22 cellular contexts compared by ENCODE assay signal in the genomic region with DNA sequence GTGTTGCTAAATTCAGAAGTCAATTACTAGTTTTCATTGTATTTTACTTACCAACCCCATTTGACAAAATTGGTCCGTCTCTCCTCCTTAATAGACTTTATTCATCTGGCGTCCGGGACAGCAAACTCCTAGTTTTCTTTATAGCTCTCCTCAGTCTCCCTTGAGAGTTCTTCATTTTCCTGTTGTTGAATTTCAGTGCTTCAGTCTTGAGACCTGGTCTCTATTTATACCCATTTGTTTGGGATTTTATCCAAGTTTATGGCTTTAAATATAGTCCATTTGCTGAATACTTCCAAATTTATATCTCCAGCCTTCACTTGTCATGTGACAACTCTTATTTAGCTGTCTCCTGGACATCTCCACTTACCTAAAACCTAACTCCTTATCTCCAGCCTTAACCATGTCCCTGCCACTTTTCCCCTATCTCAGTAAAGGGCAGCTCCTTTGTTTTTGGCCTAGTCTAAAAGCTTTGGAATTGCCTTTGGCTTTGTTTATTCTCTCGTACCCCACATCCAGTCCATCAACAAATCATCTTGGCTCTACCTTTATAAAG.
"Had no signal": no experiment of that assay in that cellular context is flagged by ENCODE, and none has a peak within 500 bp of the region (broad histone marks: within the 10 kb centered on the region; RNA-seq: fewer than 3 reads in every experiment).

No MANE protein-coding gene starts in this region.

- H3K9me3 ChIP-seq: left lung, right lobe of liver, upper lobe of right lung had no signal

- H3K36me3 Mint-ChIP-seq: activated naive CD4-positive, alpha-beta T cell treated with anti-CD3 and anti-CD28 coated beads, Interleukin-2, amount 10 ng/mL, durations not matched to agents 7 days and 5 days had no signal

- DNase-seq: activated B cell treated with CpG ODN at 0.5 μM for 24 hours; activated CD4-positive, alpha-beta T cell treated with anti-CD3 and anti-CD28 coated beads for 36 hours; activated CD4-positive, alpha-beta T cell treated with anti-CD3 and anti-CD28 coated beads, Interleukin-2, amount 50 U/mL, for 4 hours; activated CD8-positive, alpha-beta memory T cell treated with anti-CD3 and anti-CD28 coated beads for 24 hours; activated CD8-positive, alpha-beta memory T cell treated with anti-CD3 and anti-CD28 coated beads, Interleukin-2, amount 50 U/mL, for 4 hours; activated effector memory CD4-positive, alpha-beta T cell treated with Interleukin-2 at 50 U/mL for 16 hours; activated naive CD4-positive, alpha-beta T cell treated with anti-CD3 and anti-CD28 coated beads, Interleukin-2, amount 10 ng/mL, durations not matched to agents 7 days and 5 days; activated T-cell treated with anti-CD3 and anti-CD28 coated beads, Interleukin-2, amount 50 U/mL, for 48 hours; amygdala; immature natural killer cell; left lung; mammary epithelial cell; naive thymus-derived CD8-positive, alpha-beta T cell; right lobe of liver; small intestine; stimulated activated CD4-positive, alpha-beta T cell treated with anti-CD3 and anti-CD28 coated beads, Interleukin-2, amount 100 ng/mL, for 48 hours; stimulated activated CD8-positive, alpha-beta memory T cell treated with anti-CD3 and anti-CD28 coated beads, Interleukin-4, amount 100 ng/mL, for 48 hours; stimulated activated naive B cell treated with anti-CD40 and anti-IgM and Interleukin-4, amounts not matched to agents 10 μg/mL and 1 μg/mL and 100 μg/mL, for 72 hours; SW 1271; T-helper 17 cell; upper lobe of right lung had no signal

- H3K4me1 Mint-ChIP-seq: activated naive CD4-positive, alpha-beta T cell treated with anti-CD3 and anti-CD28 coated beads, Interleukin-2, amount 10 ng/mL, durations not matched to agents 7 days and 5 days had no signal

- H3K4me3 ChIP-seq: left lung, right lobe of liver, upper lobe of right lung had no signal

- H3K27me3 Mint-ChIP-seq: activated B cell treated with CpG ODN at 0.5 μM for 24 hours; activated CD4-positive, alpha-beta T cell treated with anti-CD3 and anti-CD28 coated beads for 36 hours; activated naive CD4-positive, alpha-beta T cell treated with anti-CD3 and anti-CD28 coated beads, Interleukin-2, amount 10 ng/mL, durations not matched to agents 7 days and 5 days; naive thymus-derived CD8-positive, alpha-beta T cell; stimulated activated naive B cell treated with anti-CD40 and anti-IgM and Interleukin-4, amounts not matched to agents 10 μg/mL and 1 μg/mL and 100 μg/mL, for 72 hours; T-helper 17 cell had no signal

- H3K9me3 Mint-ChIP-seq: activated B cell treated with CpG ODN at 0.5 μM for 24 hours; activated naive CD4-positive, alpha-beta T cell treated with anti-CD3 and anti-CD28 coated beads, Interleukin-2, amount 10 ng/mL, durations not matched to agents 7 days and 5 days; immature natural killer cell had no signal

- H3K27ac ChIP-seq: left lung, right lobe of liver, upper lobe of right lung had no signal

- H3K27me3 ChIP-seq: left lung, right lobe of liver, upper lobe of right lung had no signal

- H3K36me3 ChIP-seq: left lung, right lobe of liver had no signal

- H3K4me3 Mint-ChIP-seq: activated B cell treated with CpG ODN at 0.5 μM for 24 hours; activated CD4-positive, alpha-beta T cell treated with anti-CD3 and anti-CD28 coated beads for 36 hours; activated naive CD4-positive, alpha-beta T cell treated with anti-CD3 and anti-CD28 coated beads, Interleukin-2, amount 10 ng/mL, durations not matched to agents 7 days and 5 days; immature natural killer cell; mesothelial cell of epicardium; naive thymus-derived CD8-positive, alpha-beta T cell; stimulated activated naive B cell treated with anti-CD40 and anti-IgM and Interleukin-4, amounts not matched to agents 10 μg/mL and 1 μg/mL and 100 μg/mL, for 72 hours; T-helper 17 cell had no signal

- ATAC-seq: activated CD4-positive, alpha-beta T cell treated with anti-CD3 and anti-CD28 coated beads for 36 hours; left lung; naive thymus-derived CD8-positive, alpha-beta T cell; right lobe of liver; stimulated activated naive B cell treated with anti-CD40 and anti-IgM and Interleukin-4, amounts not matched to agents 10 μg/mL and 1 μg/mL and 100 μg/mL, for 72 hours; T-helper 17 cell; upper lobe of right lung had no signal

- H3K27ac Mint-ChIP-seq: activated B cell treated with CpG ODN at 0.5 μM for 24 hours; activated CD4-positive, alpha-beta T cell treated with anti-CD3 and anti-CD28 coated beads for 36 hours; activated naive CD4-positive, alpha-beta T cell treated with anti-CD3 and anti-CD28 coated beads, Interleukin-2, amount 10 ng/mL, durations not matched to agents 7 days and 5 days; immature natural killer cell; mesothelial cell of epicardium; naive thymus-derived CD8-positive, alpha-beta T cell; stimulated activated naive B cell treated with anti-CD40 and anti-IgM and Interleukin-4, amounts not matched to agents 10 μg/mL and 1 μg/mL and 100 μg/mL, for 72 hours; T-helper 17 cell had no signal
